8 cellular contexts compared by ENCODE assay signal in the genomic region with DNA sequence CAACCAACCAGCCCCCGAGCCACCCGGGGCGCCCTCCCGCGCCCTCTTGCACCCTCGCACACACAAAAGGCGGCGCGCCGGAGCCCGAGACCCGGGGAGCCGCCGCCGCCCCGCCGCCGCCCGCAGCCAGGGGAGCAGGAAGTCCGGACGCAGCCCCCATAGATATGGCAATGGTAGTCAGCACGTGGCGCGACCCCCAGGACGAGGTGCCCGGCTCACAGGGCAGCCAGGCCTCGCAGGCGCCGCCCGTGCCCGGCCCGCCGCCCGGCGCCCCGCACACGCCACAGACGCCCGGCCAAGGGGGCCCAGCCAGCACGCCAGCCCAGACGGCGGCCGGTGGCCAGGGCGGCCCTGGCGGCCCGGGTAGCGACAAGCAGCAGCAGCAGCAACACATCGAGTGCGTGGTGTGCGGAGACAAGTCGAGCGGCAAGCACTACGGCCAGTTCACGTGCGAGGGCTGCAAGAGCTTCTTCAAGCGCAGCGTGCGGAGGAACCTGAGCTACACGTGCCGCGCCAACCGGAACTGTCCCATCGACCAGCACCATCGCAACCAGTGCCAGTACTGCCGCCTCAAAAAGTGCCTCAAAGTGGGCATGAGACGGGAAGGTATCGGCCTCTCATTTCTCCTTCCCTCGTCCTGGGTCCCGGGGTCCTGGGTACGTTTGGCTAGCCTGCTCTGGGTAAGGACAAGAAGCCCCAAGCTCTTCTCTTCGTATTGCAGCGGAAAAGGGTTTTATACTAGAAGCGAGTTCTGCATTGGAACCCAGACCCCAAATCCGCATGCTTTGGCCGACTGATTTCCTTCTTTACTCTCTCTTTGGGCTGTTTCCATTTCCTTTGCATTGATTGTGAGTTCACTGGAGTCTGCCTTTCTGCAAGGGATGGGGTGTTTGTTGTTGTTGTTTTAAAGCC. TPM values are rescaled to one million over a fixed set of nuclear protein-coding genes. Genes with fewer than 3 reads are reported as not detected.
DNase-seq lines count a peak whose midpoint lies in the region; ATAC-seq, FAIRE-seq and TF ChIP-seq lines count a peak whose summit lies in the region.

No MANE protein-coding gene starts in this region.

- peaks cover 81% of the 10 kb centered on the region for H3K79me2 ChIP-seq in K562 (ENCODE audit: control insufficient read depth, insufficient read depth, low read length)

- H3K36me3 ChIP-seq in MG63 (peaks cover 44% of the 10 kb centered on the region), K562 (ENCODE audit: control insufficient read depth, insufficient read depth, low read length) (peaks cover 32% of the 10 kb centered on the region), thyroid gland (peaks cover 15 to 29% of the 10 kb centered on the region in 2 donors)

- peaks cover 36 to 39% of the 10 kb centered on the region in 2 experiments for H3K4me1 ChIP-seq in K562 (replicated peaks in 1 of 2; ENCODE audit: control insufficient read depth in 2 of 2, insufficient read depth in 2 of 2, low read length in 2 of 2)
- H3K4me1 ChIP-seq in thyroid gland, result peaks cover 12 to 21% of the 10 kb centered on the region in 2 donors

- H3K9me3 ChIP-seq in MG63, result no peaks in the 10 kb centered on the region
- H3K9me3 ChIP-seq in K562 (replicated peaks; ENCODE audit: control insufficient read depth, insufficient read depth, low read depth, low read length), result no peaks in the 10 kb centered on the region
- H3K9me3 ChIP-seq in thyroid gland, result no peaks in the 10 kb centered on the region

- TF ChIP-seq RAD21 in K562 (CRISPR knock-in tag; conservative IDR thresholded peaks at IDR 0.05 in 1 of 2, IDR thresholded peaks at IDR 0.05 in 1 of 2), result no peak

- TF ChIP-seq POLR2A in K562 (conservative IDR thresholded peaks at IDR 0.05) (no peak; the same call in 1 of the 2 replicates), thyroid gland (IDR thresholded peaks at IDR 0.05) (peak in 1 of 2 donors; percentile 17)

- WGBS in K562 (ENCODE audit: insufficient coverage, low coverage, missing lambda C conversion rate), result under 1% methylated on average over 70 of the region's 75 CpGs
- WGBS in thyroid gland, 2 donors, result 1 to 3% methylated on average over 30 to 32 of the region's 75 CpGs

- H3K9me1 ChIP-seq in K562 (ENCODE audit: control insufficient read depth, insufficient read depth, low read length), result no peaks in the 10 kb centered on the region

- in situ Hi-C loops in K562 (cut with MboI), result loop anchor here (10.0 to 25.0 kb wide), 2 partner anchors 407 to 905 kb away; no protein-coding TSS in a partner anchor

- POLR2A ChIA-PET in K562 (lab: Yijun Ruan, JAX), result interaction anchor here (0.6 to 1.0 kb wide), 2 partner anchors 197 to 558 kb away, joined by 3 to 4 read pairs; no protein-coding TSS in a partner anchor

- ATAC-seq in K562, result no peak; the same call in 2 of the 3 replicates

- TSS peak; percentile 71 for BruUV-seq in K562 (replicated peaks; lab: Mats Ljungman, UMichigan)

- no peak for TF ChIP-seq EP300 in K562 (IDR thresholded peaks at IDR 0.05; ENCODE audit: low read length)

- intact Hi-C loops in K562 (cut with micrococcal nuclease), result loop anchor here (2.0 to 10.0 kb wide), 4 partner anchors 153 to 1630 kb away; a partner anchor contains a TSS
- intact Hi-C loops in thyroid gland (cut with DNase I), result no loop called here

- peak overlapping the region; percentile 72 for H2AFZ ChIP-seq in K562 (ENCODE audit: low read depth, low read length)

- FAIRE-seq in K562 (lab: Jason Lieb, UNC), result no peak

- peak overlapping the region; percentile 83 for H3K4me3 ChIP-seq in MG63
- peak overlapping the region; percentile 71 for H3K4me3 ChIP-seq in K562
- peak overlapping the region; percentile 35 to 90 (median 74) for H3K4me3 ChIP-seq in thyroid gland (replicated peaks in 1 of 3)

- TF ChIP-seq CTCF in K562 (IDR thresholded peaks at IDR 0.05 in 2 of 3, conservative IDR thresholded peaks at IDR 0.05 in 1 of 3; ENCODE audit: insufficient read depth in 2 of 3, low read depth in 1 of 3, low read length in 3 of 3) (no peak), thyroid gland (IDR thresholded peaks at IDR 0.05) (no peak)

- CTCF ChIA-PET in K562 (lab: Yijun Ruan, JAX; ENCODE audit: low intra/inter-chr PET ratio), result interaction anchor here (0.6 kb wide), 1 partner anchor 254 kb away, joined by 3 read pairs; no protein-coding TSS in a partner anchor

- no peaks in the 10 kb centered on the region for H3K27me3 ChIP-seq in MG63
- no peaks in the 10 kb centered on the region for H3K27me3 ChIP-seq in K562 (ENCODE audit: control insufficient read depth in 2 of 2, insufficient read depth in 2 of 2, low read length in 2 of 2)
- H3K27me3 ChIP-seq in thyroid gland, result no peaks in the 10 kb centered on the region

- peak overlapping the region; percentile 88 to 100 for H3K9ac ChIP-seq in K562 (ENCODE audit: insufficient read depth in 1 of 2, low read depth in 2 of 2, low read length in 2 of 2)

- peaks cover 24% of the 10 kb centered on the region for H4K20me1 ChIP-seq in K562 (replicated peaks; ENCODE audit: control insufficient read depth, insufficient read depth, low read length)

- DNase-seq in COR-L47 (lab: John Stamatoyannopoulos, UW) (peak; percentile 36), MG63 (peak; percentile 74), K562 (ENCODE audit: extremely low read depth in 1 of 4, low spot score in 3 of 4) (peak in 2 of 4 experiments; percentile 51 to 76), left kidney (ENCODE audit: low read depth, low spot score) (peak; percentile 65), thyroid gland (peak; percentile 67 to 79), NOMO-1 treated with dmso at 0.1 percent for 144 hours (lab: John Stamatoyannopoulos, UW; ENCODE audit: unreplicated experiment) (no peak), SIG-M5 (lab: John Stamatoyannopoulos, UW) (no peak), mesenteric fat pad (ENCODE audit: low spot score) (no peak)

- peak overlapping the region; percentile 92 for H3K4me2 ChIP-seq in K562 (ENCODE audit: insufficient read depth, low read length)

- H3K27ac ChIP-seq in K562 (ENCODE audit: extremely low read depth, low read depth, low read length), result peak overlapping the region; percentile 94
- H3K27ac ChIP-seq in thyroid gland, result peak overlapping the region; percentile 84 to 97 (median 91)

TF ChIP-seq in K562, 482 proteins besides CTCF, POLR2A, EP300 and RAD21 (continues in another document):
- TF ChIP-seq, protein P1, sequence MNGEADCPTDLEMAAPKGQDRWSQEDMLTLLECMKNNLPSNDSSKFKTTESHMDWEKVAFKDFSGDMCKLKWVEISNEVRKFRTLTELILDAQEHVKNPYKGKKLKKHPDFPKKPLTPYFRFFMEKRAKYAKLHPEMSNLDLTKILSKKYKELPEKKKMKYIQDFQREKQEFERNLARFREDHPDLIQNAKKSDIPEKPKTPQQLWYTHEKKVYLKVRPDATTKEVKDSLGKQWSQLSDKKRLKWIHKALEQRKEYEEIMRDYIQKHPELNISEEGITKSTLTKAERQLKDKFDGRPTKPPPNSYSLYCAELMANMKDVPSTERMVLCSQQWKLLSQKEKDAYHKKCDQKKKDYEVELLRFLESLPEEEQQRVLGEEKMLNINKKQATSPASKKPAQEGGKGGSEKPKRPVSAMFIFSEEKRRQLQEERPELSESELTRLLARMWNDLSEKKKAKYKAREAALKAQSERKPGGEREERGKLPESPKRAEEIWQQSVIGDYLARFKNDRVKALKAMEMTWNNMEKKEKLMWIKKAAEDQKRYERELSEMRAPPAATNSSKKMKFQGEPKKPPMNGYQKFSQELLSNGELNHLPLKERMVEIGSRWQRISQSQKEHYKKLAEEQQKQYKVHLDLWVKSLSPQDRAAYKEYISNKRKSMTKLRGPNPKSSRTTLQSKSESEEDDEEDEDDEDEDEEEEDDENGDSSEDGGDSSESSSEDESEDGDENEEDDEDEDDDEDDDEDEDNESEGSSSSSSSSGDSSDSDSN (IDR thresholded peaks at IDR 0.05; ENCODE audit: borderline replicate concordance in 1 of 2, low read depth in 2 of 2, low read length in 2 of 2), result peak in 1 of 2 experiments; percentile 77; a peak in 1 of 4 replicates
- TF ChIP-seq, protein P2, sequence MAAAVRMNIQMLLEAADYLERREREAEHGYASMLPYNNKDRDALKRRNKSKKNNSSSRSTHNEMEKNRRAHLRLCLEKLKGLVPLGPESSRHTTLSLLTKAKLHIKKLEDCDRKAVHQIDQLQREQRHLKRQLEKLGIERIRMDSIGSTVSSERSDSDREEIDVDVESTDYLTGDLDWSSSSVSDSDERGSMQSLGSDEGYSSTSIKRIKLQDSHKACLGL (CRISPR knock-in tag; IDR thresholded peaks at IDR 0.05; ENCODE audit: borderline replicate concordance, poor library complexity, severe bottlenecking), result no peak

RNA-seq across cellular contexts. Expression of a gene that starts 1.7 kb away (rescaled TPM):
- 1.3 and 1.9 TPM in 2 replicates for total RNA-seq in MG63 (2014; rRNA removed; shearing (Covaris generic); ENCODE audit: low replicate concordance)
- 16.8 and 21.5 TPM in 2 replicates for total RNA-seq in K562 (2011; cell fraction: chromatin; rRNA removed; ENCODE audit: low replicate concordance)
- total RNA-seq in K562 (2011; cell fraction: nucleolus; rRNA removed), result 10.5 and 13.2 TPM in 2 replicates
- total RNA-seq in K562 (2011; cell fraction: nucleoplasm; rRNA removed), result 14.2 and 23.5 TPM in 2 replicates
- total RNA-seq in K562 (2014; rRNA removed), result 6.8 and 8.3 TPM in 2 replicates
- 8.3 and 9.9 TPM in 2 replicates for total RNA-seq in K562 (2014; rRNA removed; fragmentation: Illumina TruSeq; extraction: Trizol)
- 11.9 and 13.1 TPM in 2 replicates for total RNA-seq in K562 (2015; rRNA removed; fragmentation: Illumina TruSeq; extraction: Trizol)
- total RNA-seq in K562 (2021), result 49.7 and 51.8 TPM in 2 replicates
- polyA plus RNA-seq in K562 (2011; rRNA removed), result 6.0 and 10.9 TPM in 2 replicates
- polyA plus RNA-seq in K562 (2011; cell fraction: cytosol; rRNA removed), result 7.7 and 13.7 TPM in 2 replicates
- 11.9 and 16.2 TPM in 2 replicates for polyA plus RNA-seq in K562 (2011; cell fraction: nucleus; rRNA removed)
- polyA plus RNA-seq in K562 (2012), result 35.3 and 71.0 TPM in 2 replicates
- polyA plus RNA-seq in K562 (2014; fragmentation: Illumina TruSeq; extraction: Trizol), result 41.0 and 41.5 TPM in 2 replicates
- 10 to 100 TPM in 1 of 2 experiments, 1 to 10 TPM in 1; 9.7 to 11.1 TPM for polyA plus RNA-seq in K562 (2014; fragmentation: Nextera tagmentation; extraction: Ambion mirVana)
- 21.8 and 24.2 TPM in 2 replicates for polyA plus RNA-seq in K562 (2014; rRNA removed)
- 5.4 TPM in 2 replicates for polyA minus RNA-seq in K562 (2011; rRNA and poly(A)+ RNA removed)
- polyA minus RNA-seq in K562 (2011; cell fraction: cytosol; rRNA and poly(A)+ RNA removed), result 17.7 and 27.6 TPM in 2 replicates
- polyA minus RNA-seq in K562 (2011; cell fraction: nucleus; rRNA and poly(A)+ RNA removed), result 9.8 and 9.9 TPM in 2 replicates
- 10 to 100 TPM; 18.3 to 30.2 (median 20.4) TPM for total RNA-seq in thyroid gland
- 76.3 TPM for total RNA-seq in mesenteric fat pad

Comparison
In these comparisons a context has a peak if more than half of its experiments do, and no peak if none do; other contexts are left out.
1. DNase-seq: peak in COR-L47 (single experiment), MG63 (single experiment), left kidney (single experiment) and thyroid gland (2 of 2); none in NOMO-1 treated with dmso at 0.1 percent for 144 hours (single experiment), SIG-M5 (single experiment) and mesenteric fat pad (single experiment).
2. Peak in every context shown above with its lines, with median percentiles within 50 percentile points of each other: H3K4me3 ChIP-seq.